ENCODE assay signal across 1 cellular context in the genomic region with DNA sequence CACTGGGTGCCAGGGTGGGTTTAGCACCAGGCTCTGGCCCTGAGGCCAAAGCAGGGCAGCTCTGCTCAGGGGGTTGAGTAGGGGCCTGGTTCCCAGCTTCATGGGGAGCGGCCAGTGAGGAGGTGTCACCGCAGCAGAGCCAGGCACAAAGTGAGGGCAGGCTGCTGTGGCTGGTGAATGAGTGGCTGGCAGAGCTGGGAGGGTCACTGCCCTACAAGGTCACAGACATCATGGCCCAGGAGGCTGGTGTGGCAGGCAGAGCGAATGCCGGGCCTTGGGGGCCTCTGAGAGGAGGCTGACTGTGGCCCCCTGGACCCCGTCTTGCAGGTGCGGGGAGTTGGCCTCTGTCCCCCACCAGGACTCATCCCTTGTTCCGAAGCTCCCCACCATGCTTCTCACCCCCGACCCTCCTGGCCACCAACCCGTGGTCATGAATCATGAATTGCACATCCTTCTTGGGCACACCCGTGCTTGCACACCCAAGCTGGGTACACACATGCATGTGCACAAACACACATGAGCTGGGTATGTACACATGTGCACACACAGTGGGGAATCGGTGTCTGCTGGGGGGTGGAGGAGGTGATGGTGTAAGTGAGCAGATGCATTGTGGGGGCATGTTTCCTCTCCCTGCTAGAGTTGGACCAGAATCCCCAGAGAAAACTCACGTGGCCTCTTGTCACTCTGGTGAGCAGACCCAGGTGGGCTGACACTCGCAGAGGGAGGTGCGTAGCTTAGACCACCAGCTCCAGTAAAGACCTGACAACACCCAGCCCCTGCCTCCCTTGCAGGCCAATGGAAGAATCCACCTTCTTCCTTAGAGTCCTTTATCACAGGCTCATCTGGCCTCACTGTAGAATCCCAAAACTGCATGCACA.
TF ChIP-seq lines count a peak whose summit lies in the region.

No MANE protein-coding gene starts in this region.

TF ChIP-seq in H1, 55 proteins besides CTCF, POLR2A, EP300 and RAD21:
- no peak for TF ChIP-seq EZH2 (IDR thresholded peaks at IDR 0.05; ENCODE audit: low read depth, low read length, severe bottlenecking)
- TF ChIP-seq RNF2 (IDR thresholded peaks at IDR 0.05; ENCODE audit: borderline replicate concordance, low read depth, low read length, missing control alignments, poor library complexity, severe bottlenecking): no peak
- no peak for TF ChIP-seq SP1 (IDR thresholded peaks at IDR 0.05; ENCODE audit: low read depth, low read length)
- TF ChIP-seq GABPA (IDR thresholded peaks at IDR 0.05; ENCODE audit: borderline replicate concordance, insufficient read depth, low read length): no peak
- no peak for TF ChIP-seq KDM5A (IDR thresholded peaks at IDR 0.05; ENCODE audit: low read length)
- TF ChIP-seq TAF7 (optimal IDR thresholded peaks at IDR 0.05; ENCODE audit: borderline replicate concordance, low read depth, low read length): no peak
- TF ChIP-seq GTF2F1 (IDR thresholded peaks at IDR 0.05; ENCODE audit: borderline replicate concordance, low read depth, low read length): no peak
- no peak for TF ChIP-seq PHF8 (conservative IDR thresholded peaks at IDR 0.05; ENCODE audit: low read depth, low read length)
- TF ChIP-seq SUZ12 (IDR thresholded peaks at IDR 0.05; ENCODE audit: low read length): no peak
- no peak for TF ChIP-seq TAF1 (IDR thresholded peaks at IDR 0.05; ENCODE audit: low read depth, low read length)
- no peak for TF ChIP-seq SIN3A (conservative IDR thresholded peaks at IDR 0.05 in 1 of 2, IDR thresholded peaks at IDR 0.05 in 1 of 2; ENCODE audit: low read depth in 1 of 2, low read length in 2 of 2)
TF ChIP-seq in H1: peak in this region for 0.
